ENCODE assay signal across 9 cellular contexts in the genomic region with DNA sequence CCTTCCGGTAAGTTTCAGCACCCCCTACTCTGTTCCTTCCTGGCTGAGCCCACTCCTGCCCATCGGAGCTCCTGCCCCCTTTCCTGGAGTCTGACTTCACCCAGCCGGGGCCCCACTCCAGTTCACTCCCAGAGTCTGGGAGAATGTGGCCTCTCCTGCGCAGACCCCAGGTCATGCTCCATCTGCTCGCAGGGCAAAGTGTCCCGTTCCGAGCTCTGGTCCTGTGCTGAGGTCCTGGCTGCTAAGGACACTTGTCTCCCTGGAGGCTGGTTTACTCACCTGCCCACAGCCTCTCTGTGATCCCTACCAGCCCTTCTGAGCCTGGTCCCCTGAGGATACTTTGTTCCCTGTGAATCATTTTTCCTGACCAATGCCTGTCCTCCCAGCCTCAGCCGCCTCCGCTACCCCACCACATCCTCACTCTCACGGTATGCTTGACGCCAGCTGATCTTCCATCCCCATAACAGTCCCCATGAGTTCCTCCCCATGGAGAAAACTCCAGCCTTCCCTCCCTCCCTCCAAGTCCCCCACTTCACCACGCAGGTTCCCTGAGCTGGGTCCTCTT. TPM values are rescaled to one million over a fixed set of nuclear protein-coding genes. Genes with fewer than 3 reads are reported as not detected.
DNase-seq lines count a peak whose midpoint lies in the region; ATAC-seq and TF ChIP-seq lines count a peak whose summit lies in the region.
"Had no signal": no experiment of that assay in that cellular context is flagged by ENCODE, and none has a peak within 500 bp of the region (broad histone marks: within the 10 kb centered on the region; RNA-seq: fewer than 3 reads in every experiment).

No MANE protein-coding gene starts in this region.

- H3K27ac ChIP-seq in dorsolateral prefrontal cortex, result peak overlapping the region in 47 of 59 donors; percentile 41 to 93 (median 80)
- H3K27ac ChIP-seq: KMS-11 had no signal

- peaks cover 5% of the 10 kb centered on the region for H3K36me3 Mint-ChIP-seq in neural crest cell (ENCODE audit: low read depth)
- H3K36me3 Mint-ChIP-seq in activated naive CD4-positive, alpha-beta T cell treated with anti-CD3 and anti-CD28 coated beads for 36 hours (ENCODE audit: low read depth), result peaks cover 1% of the 10 kb centered on the region

- H3K4me1 Mint-ChIP-seq in neural crest cell, result peaks cover 17% of the 10 kb centered on the region
- peaks cover 16% of the 10 kb centered on the region for H3K4me1 Mint-ChIP-seq in activated naive CD4-positive, alpha-beta T cell treated with anti-CD3 and anti-CD28 coated beads for 36 hours (ENCODE audit: low read depth)

- CTCF ChIA-PET in activated naive CD4-positive, alpha-beta T cell treated with anti-CD3 and anti-CD28 coated beads for 36 hours (lab: Charles Lee), result no interaction called here

- intact Hi-C loops in dorsolateral prefrontal cortex (cut with DNase I), result loop anchor here (5.0 to 10.0 kb wide), 2 partner anchors 82 to 185 kb away; a partner anchor contains a TSS
- intact Hi-C loops in activated naive CD4-positive, alpha-beta T cell treated with anti-CD3 and anti-CD28 coated beads for 36 hours (cut with micrococcal nuclease), result loop anchor here (10.0 kb wide), 1 partner anchor 55 kb away; a partner anchor contains a TSS

- H3K4me3 ChIP-seq in dorsolateral prefrontal cortex, result peak overlapping the region in 47 of 59 donors; percentile 40 to 72 (median 62)

- H3K27me3 Mint-ChIP-seq in neural crest cell (ENCODE audit: low read depth), result peaks cover 38% of the 10 kb centered on the region
- H3K27me3 Mint-ChIP-seq in activated naive CD4-positive, alpha-beta T cell treated with anti-CD3 and anti-CD28 coated beads for 36 hours (ENCODE audit: low read depth), result peaks cover 13% of the 10 kb centered on the region

- no peak overlapping the region for H3K27ac Mint-ChIP-seq in neural crest cell (ENCODE audit: unreplicated experiment)
- no peak overlapping the region for H3K27ac Mint-ChIP-seq in activated naive CD4-positive, alpha-beta T cell treated with anti-CD3 and anti-CD28 coated beads for 36 hours

- ATAC-seq in GM19452 (IDR thresholded peaks at IDR 0.05; ENCODE audit: unreplicated experiment) (no peak), HG03108 (IDR thresholded peaks at IDR 0.05; ENCODE audit: unreplicated experiment) (no peak), GM19467 (IDR thresholded peaks at IDR 0.05; ENCODE audit: unreplicated experiment) (no peak)

- peaks cover 8% of the 10 kb centered on the region for H3K9me3 Mint-ChIP-seq in neural crest cell
- peaks cover 2% of the 10 kb centered on the region for H3K9me3 Mint-ChIP-seq in activated naive CD4-positive, alpha-beta T cell treated with anti-CD3 and anti-CD28 coated beads for 36 hours

- TF ChIP-seq CTCF in dorsolateral prefrontal cortex (IDR thresholded peaks at IDR 0.05 in 54 of 56, conservative IDR thresholded peaks at IDR 0.05 in 2 of 56; ENCODE audit: low read depth in 1 of 56, partially characterized antibody in 56 of 56) (no peak), neural crest cell (conservative IDR thresholded peaks at IDR 0.05) (no peak)

- peak overlapping the region; percentile 50 for H3K4me3 Mint-ChIP-seq in neural crest cell
- no peak overlapping the region for H3K4me3 Mint-ChIP-seq in activated naive CD4-positive, alpha-beta T cell treated with anti-CD3 and anti-CD28 coated beads for 36 hours

- DNase-seq in CD1c-positive myeloid dendritic cell (ENCODE audit: extremely low spot score) (peak; percentile 45), M059J (ENCODE audit: low read depth) (peak; percentile 96), dorsolateral prefrontal cortex (peak in 4 of 10 donors; percentile 17 to 68 (median 38)), neural crest cell (ENCODE audit: low read depth, low spot score) (no peak)
- DNase-seq in activated naive CD4-positive, alpha-beta T cell treated with anti-CD3 and anti-CD28 coated beads for 36 hours, result no peak

- H3K27me3 ChIP-seq in dorsolateral prefrontal cortex, result no peaks in the 10 kb centered on the region

RNA-seq across cellular contexts. Expression of a gene that starts 0.5 kb away (rescaled TPM):
- total RNA-seq in M059J (2014; rRNA removed; shearing (Covaris generic)), result 2.7 and 11.4 TPM in 2 replicates
- total RNA-seq in dorsolateral prefrontal cortex (10 to 100 TPM in 74 of 120 experiments, 1 to 10 TPM in 46; 6.0 to 26.6 (median 11.4) TPM), neural crest cell (0.66 TPM in 1 of 2 replicates, not detected in the other)
- total RNA-seq in activated naive CD4-positive, alpha-beta T cell treated with anti-CD3 and anti-CD28 coated beads for 36 hours, result under 1 TPM; 0.22 to 0.31 TPM

RNA-seq across cellular contexts. Expression of a gene that starts 13.9 kb away (rescaled TPM):
- total RNA-seq in M059J (2014; rRNA removed; shearing (Covaris generic)), result 974 and 1,095 TPM in 2 replicates
- total RNA-seq in dorsolateral prefrontal cortex (100 to 1,000 TPM; 284 to 532 (median 387) TPM), neural crest cell (95.5 and 109 TPM in 2 replicates)
- total RNA-seq in activated naive CD4-positive, alpha-beta T cell treated with anti-CD3 and anti-CD28 coated beads for 36 hours, result 10 to 100 TPM; 30.1 to 34.5 TPM

RNA-seq across cellular contexts. Expression of a gene that starts 52.9 kb away (rescaled TPM):
- not detected in 2 replicates for total RNA-seq in M059J (2014; rRNA removed; shearing (Covaris generic))
- total RNA-seq in dorsolateral prefrontal cortex (1 to 10 TPM in 1 of 120 experiments, not detected in 119; 1.0 TPM), neural crest cell (not detected in 2 replicates)
- total RNA-seq in activated naive CD4-positive, alpha-beta T cell treated with anti-CD3 and anti-CD28 coated beads for 36 hours, result not detected

Comparison
In these comparisons a context has a peak if more than half of its experiments do, and no peak if none do; other contexts are left out.
1. DNase-seq: peak in CD1c-positive myeloid dendritic cell (single experiment) and M059J (single experiment); none in neural crest cell (single experiment) and activated naive CD4-positive, alpha-beta T cell treated with anti-CD3 and anti-CD28 coated beads for 36 hours (single experiment).